8 cellular contexts compared by ENCODE assay signal in the genomic region with DNA sequence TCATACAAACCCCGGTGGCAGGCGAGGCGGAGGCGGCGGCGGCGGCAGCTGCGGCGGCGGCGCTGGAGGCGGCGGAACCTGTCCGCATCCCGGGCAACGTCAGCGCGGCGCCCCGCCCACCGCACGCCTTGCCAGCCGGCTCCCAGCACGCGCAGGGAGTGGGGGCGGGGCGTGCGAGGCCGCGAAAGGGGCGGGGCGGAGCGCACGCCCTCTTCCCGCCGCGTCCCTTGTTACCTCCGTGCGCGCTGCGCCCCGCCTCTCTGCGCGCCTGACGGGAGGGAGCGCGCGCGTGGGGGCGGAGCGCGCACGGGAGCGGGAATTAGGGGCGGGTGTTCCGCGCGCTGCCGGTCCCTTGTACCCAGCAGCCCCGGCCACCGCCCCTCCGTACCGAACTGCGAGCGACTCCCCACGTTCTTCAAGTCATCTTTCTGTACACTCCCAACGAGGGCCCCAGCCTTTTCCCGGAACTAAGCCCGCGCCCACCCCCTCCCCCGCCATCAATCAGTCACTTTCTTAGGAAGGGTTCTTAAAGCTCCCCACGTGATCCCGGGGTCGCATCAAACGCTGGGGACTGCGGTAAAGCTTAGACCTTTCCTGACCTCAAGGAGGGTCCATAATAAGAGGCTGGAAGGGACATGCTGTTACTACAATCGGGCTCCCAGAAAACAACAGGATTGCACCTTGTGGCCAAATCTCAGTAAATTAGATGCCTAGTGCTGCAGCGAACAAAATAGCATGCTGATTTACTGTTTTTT. TPM values are rescaled to one million over a fixed set of nuclear protein-coding genes. Genes with fewer than 3 reads are reported as not detected.
DNase-seq lines count a peak whose midpoint lies in the region; ATAC-seq and TF ChIP-seq lines count a peak whose summit lies in the region.

A gene with protein sequence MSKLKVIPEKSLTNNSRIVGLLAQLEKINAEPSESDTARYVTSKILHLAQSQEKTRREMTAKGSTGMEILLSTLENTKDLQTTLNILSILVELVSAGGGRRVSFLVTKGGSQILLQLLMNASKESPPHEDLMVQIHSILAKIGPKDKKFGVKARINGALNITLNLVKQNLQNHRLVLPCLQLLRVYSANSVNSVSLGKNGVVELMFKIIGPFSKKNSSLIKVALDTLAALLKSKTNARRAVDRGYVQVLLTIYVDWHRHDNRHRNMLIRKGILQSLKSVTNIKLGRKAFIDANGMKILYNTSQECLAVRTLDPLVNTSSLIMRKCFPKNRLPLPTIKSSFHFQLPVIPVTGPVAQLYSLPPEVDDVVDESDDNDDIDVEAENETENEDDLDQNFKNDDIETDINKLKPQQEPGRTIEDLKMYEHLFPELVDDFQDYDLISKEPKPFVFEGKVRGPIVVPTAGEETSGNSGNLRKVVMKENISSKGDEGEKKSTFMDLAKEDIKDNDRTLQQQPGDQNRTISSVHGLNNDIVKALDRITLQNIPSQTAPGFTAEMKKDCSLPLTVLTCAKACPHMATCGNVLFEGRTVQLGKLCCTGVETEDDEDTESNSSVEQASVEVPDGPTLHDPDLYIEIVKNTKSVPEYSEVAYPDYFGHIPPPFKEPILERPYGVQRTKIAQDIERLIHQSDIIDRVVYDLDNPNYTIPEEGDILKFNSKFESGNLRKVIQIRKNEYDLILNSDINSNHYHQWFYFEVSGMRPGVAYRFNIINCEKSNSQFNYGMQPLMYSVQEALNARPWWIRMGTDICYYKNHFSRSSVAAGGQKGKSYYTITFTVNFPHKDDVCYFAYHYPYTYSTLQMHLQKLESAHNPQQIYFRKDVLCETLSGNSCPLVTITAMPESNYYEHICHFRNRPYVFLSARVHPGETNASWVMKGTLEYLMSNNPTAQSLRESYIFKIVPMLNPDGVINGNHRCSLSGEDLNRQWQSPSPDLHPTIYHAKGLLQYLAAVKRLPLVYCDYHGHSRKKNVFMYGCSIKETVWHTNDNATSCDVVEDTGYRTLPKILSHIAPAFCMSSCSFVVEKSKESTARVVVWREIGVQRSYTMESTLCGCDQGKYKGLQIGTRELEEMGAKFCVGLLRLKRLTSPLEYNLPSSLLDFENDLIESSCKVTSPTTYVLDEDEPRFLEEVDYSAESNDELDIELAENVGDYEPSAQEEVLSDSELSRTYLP (minus strand): TSS at position 80 of the 755 bp plus-strand sequence. CDS start 29,421 bp downstream, outside the sequence.

- CTCF ChIA-PET in OCI-LY7 (lab: Charles Lee; ENCODE audit: unreplicated experiment) = interaction anchor here (0.6 kb wide), 2 partner anchors 16 to 44 kb away, joined by 4 to 15 read pairs; no protein-coding TSS in a partner anchor

- DNase-seq in D341Med (ENCODE audit: low spot score) (peak; percentile 96), HuH-7 (ENCODE audit: low spot score) (peak; percentile 76), OCI-LY7 (ENCODE audit: low spot score) (peak; percentile 97), activated T-cell treated with anti-CD3 and anti-CD28 coated beads for 1 hour (ENCODE audit: low read depth) (peak; percentile 95), epidermal melanocyte (ENCODE audit: insufficient read length, low spot score) (peak; percentile 69), mucosa of descending colon (peak; percentile 98 to 99 (median 98))
- DNase-seq in stimulated activated CD8-positive, alpha-beta memory T cell treated with anti-CD3 and anti-CD28 coated beads, Interleukin-4, amount 100 ng/mL, for 1 hour (ENCODE audit: low read depth in 2 of 2, low spot score in 1 of 2) = peak; percentile 93 to 94

- H3K4me3 ChIP-seq in OCI-LY7 (ENCODE audit: low read depth, low read length, poor library complexity, severe bottlenecking) (peak within 1 kb of the TSS; percentile 92), mucosa of descending colon (peak within 1 kb of the TSS; percentile 67)

- peak within 1 kb of the TSS; percentile 70 for H3K27ac ChIP-seq in OCI-LY7 (ENCODE audit: low read depth, low read length, poor library complexity, severe bottlenecking)

- no peaks in the 10 kb centered on the region for H3K9me2 ChIP-seq in OCI-LY7 (ENCODE audit: insufficient read depth, low read length)

- peaks cover 21% of the 10 kb centered on the region for H4K20me1 ChIP-seq in OCI-LY7 (ENCODE audit: insufficient read depth, low read length)

- BruUV-seq in OCI-LY7 (replicated peaks; lab: Mats Ljungman, UMichigan) = TSS peak; percentile 63

- intact Hi-C loops in OCI-LY7 (cut with micrococcal nuclease; ENCODE audit: unreplicated experiment) = loop anchor here (1.0 to 5.0 kb wide), 4 partner anchors 43 to 1760 kb away; partner anchors contain the start of genes HNRNPK, RMI1 and TUT7
- intact Hi-C loops in mucosa of descending colon (cut with DNase I, micrococcal nuclease) = no loop called here

- TF ChIP-seq CTCF in OCI-LY7 (conservative IDR thresholded peaks at IDR 0.05; ENCODE audit: low read length) (no peak), mucosa of descending colon (IDR thresholded peaks at IDR 0.05) (no peak)

- H3K36me3 ChIP-seq in OCI-LY7 (ENCODE audit: insufficient read depth, low read length) = no peaks in the 10 kb centered on the region
- no peaks in the 10 kb centered on the region for H3K36me3 ChIP-seq in mucosa of descending colon (ENCODE audit: low read depth)

- no peaks in the 10 kb centered on the region for H3K9me3 ChIP-seq in OCI-LY7 (ENCODE audit: low read length)
- no peaks in the 10 kb centered on the region for H3K9me3 ChIP-seq in mucosa of descending colon

- H2AFZ ChIP-seq in OCI-LY7 (ENCODE audit: low read length) = peak within 1 kb of the TSS; percentile 83

- H3K4me2 ChIP-seq in OCI-LY7 (ENCODE audit: low read length) = peak within 1 kb of the TSS; percentile 79

- ATAC-seq in GM21515 (IDR thresholded peaks at IDR 0.05; ENCODE audit: unreplicated experiment) = peak; percentile 82
- ATAC-seq in mucosa of descending colon = peak; percentile 98

- H3K79me2 ChIP-seq in OCI-LY7 (ENCODE audit: insufficient read depth, low read depth, low read length) = peaks cover 37% of the 10 kb centered on the region

- POLR2A ChIA-PET in OCI-LY7 (lab: Charles Lee) = interaction anchor here (0.6 to 0.7 kb wide), 2 partner anchors 90 to 184 kb away, joined by 3 read pairs; no protein-coding TSS in a partner anchor

- H3K4me1 ChIP-seq in OCI-LY7 (ENCODE audit: insufficient read depth, low read length, poor library complexity, severe bottlenecking) (peaks cover 10% of the 10 kb centered on the region), mucosa of descending colon (ENCODE audit: low read depth) (peaks cover 12% of the 10 kb centered on the region)

RNA-seq across cellular contexts. Expression of the gene that starts here (rescaled TPM):
- 24.2 and 31.0 TPM in 2 replicates for total RNA-seq in OCI-LY7 (2014; rRNA removed; shearing (Covaris generic))
- total RNA-seq in OCI-LY7 (2022) = 37.2 and 45.8 TPM in 2 replicates
- 10 to 100 TPM; 11.7 to 17.9 (median 15.9) TPM for total RNA-seq in mucosa of descending colon

Comparison
In these comparisons a context has a peak if more than half of its experiments do, and no peak if none do; other contexts are left out.
1. Peak in every context shown above with its lines: DNase-seq, ATAC-seq, H3K4me3 ChIP-seq and H3K27ac ChIP-seq.